ENCODE assay signal across 33 cellular contexts in the genomic region with DNA sequence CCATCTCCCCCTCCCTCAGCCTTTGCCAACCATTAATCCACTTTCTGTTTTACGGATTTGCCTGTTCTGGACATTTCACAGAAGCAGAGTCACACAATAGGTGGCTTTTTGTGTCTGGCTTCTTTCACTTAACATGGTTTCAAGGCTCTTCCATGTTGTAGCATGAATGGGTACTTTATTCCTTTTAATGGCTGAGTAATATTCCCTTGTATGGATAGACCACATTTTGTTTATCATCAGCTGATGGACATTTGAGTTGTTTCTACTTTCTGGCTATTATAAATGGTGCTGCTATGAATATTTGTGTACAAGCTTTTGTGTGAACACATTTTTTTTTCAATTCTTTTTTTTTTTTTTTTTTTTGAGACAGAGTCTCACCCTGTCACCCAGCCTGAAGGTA.
"Had no signal": no experiment of that assay in that cellular context is flagged by ENCODE, and none has a peak within 500 bp of the region (broad histone marks: within the 10 kb centered on the region; RNA-seq: fewer than 3 reads in every experiment).

No MANE protein-coding gene starts in this region.

- H3K27me3 ChIP-seq: adrenal gland, ascending aorta, body of pancreas, brain microvascular endothelial cell, breast epithelium, cardiac muscle cell had no signal

- H3K27ac ChIP-seq: adrenal gland, ascending aorta, body of pancreas, brain microvascular endothelial cell, breast epithelium, cardiac muscle cell had no signal

- H3K4me3 ChIP-seq: adrenal gland, ascending aorta, body of pancreas, breast epithelium, cardiac muscle cell had no signal

- H3K4me1 ChIP-seq: adrenal gland, ascending aorta, body of pancreas, breast epithelium had no signal

- FAIRE-seq: astrocyte, bronchial epithelial cell had no signal

- H3K36me3 ChIP-seq: breast epithelium had no signal

- ATAC-seq: activated naive CD4-positive, alpha-beta T cell treated with anti-CD3 and anti-CD28 coated beads, Interleukin-2, amount 50 U/mL, for 72 hours; activated naive CD8-positive, alpha-beta T cell treated with anti-CD3 and anti-CD28 coated beads, Interleukin-2, amount 50 U/mL, for 24 hours; activated T-cell treated with anti-CD3 and anti-CD28 coated beads, Interleukin-2, amount 50 U/mL, for 4 hours; activated T-cell treated with anti-CD3 and anti-CD28 coated beads, Interleukin-2, amount 50 U/mL, for 72 hours; activated T-helper 17 cell treated with anti-CD3 and anti-CD28 coated beads, Interleukin-2, amount 50 U/mL, for 72 hours; body of pancreas had no signal

- H3K9me3 ChIP-seq: adrenal gland, ascending aorta, body of pancreas, breast epithelium had no signal

- DNase-seq: activated effector memory CD4-positive, alpha-beta T cell treated with anti-CD3 and anti-CD28 coated beads, Interleukin-2, amount 50 U/mL, for 16 hours; activated effector memory CD4-positive, alpha-beta T cell treated with Interleukin-2 at 50 U/mL for 16 hours; activated gamma-delta T cell; activated gamma-delta T cell treated with Interleukin-2 at 50 U/mL for 16 hours; activated naive CD4-positive, alpha-beta T cell; activated naive CD4-positive, alpha-beta T cell treated with anti-CD3 and anti-CD28 coated beads for 36 hours; activated naive CD4-positive, alpha-beta T cell treated with anti-CD3 and anti-CD28 coated beads, Interleukin-2, amount 10 ng/mL, durations not matched to agents 7 days and 5 days; activated naive CD4-positive, alpha-beta T cell treated with anti-CD3 and anti-CD28 coated beads, Interleukin-2, amount 50 U/mL, for 16 hours; activated naive CD4-positive, alpha-beta T cell treated with Interleukin-2 at 50 U/mL for 16 hours; activated naive CD8-positive, alpha-beta T cell treated with anti-CD3 and anti-CD28 coated beads for 36 hours; activated naive CD8-positive, alpha-beta T cell treated with anti-CD3 and anti-CD28 coated beads, Interleukin-2, amount 10 ng/mL, durations not matched to agents 7 days and 5 days; activated naive CD8-positive, alpha-beta T cell treated with anti-CD3 and anti-CD28 coated beads, Interleukin-2, amount 50 U/mL, for 24 hours; activated T-cell treated with anti-CD3 and anti-CD28 coated beads, Interleukin-2, amount 50 U/mL, for 1 hour; activated T-cell treated with anti-CD3 and anti-CD28 coated beads, Interleukin-2, amount 50 U/mL, for 24 hours; activated T-cell treated with anti-CD3 and anti-CD28 coated beads, Interleukin-2, amount 50 U/mL, for 4 hours; activated T-cell treated with anti-CD3 and anti-CD28 coated beads, Interleukin-2, amount 50 U/mL, for 48 hours; activated T-cell treated with anti-CD3 and anti-CD28 coated beads, Interleukin-2, amount 50 U/mL, for 72 hours; adrenal gland; amygdala; anterior cingulate cortex; aorta; body of pancreas; brain microvascular endothelial cell; caudate nucleus; central memory CD4-positive, alpha-beta T cell; cerebellar nuclear complex had no signal
